In genomic region chr12:6612247-6612646, GRCh38 we compare ENCODE assay signal across 8 cellular contexts. TPM values are rescaled to one million over a fixed set of nuclear protein-coding genes. Genes with fewer than 3 reads are reported as not detected.
A peak's percentile ranks its signal among the peaks of the same experiment; 100 is the strongest.
DNase-seq lines count a peak whose midpoint lies in the region; ATAC-seq and TF ChIP-seq lines count a peak whose summit lies in the region.

No MANE protein-coding gene starts in this region.

- no peak for ATAC-seq in activated CD8-positive, alpha-beta memory T cell treated with anti-CD3 and anti-CD28 coated beads, Interleukin-2, amount 10 ng/mL, durations not matched to agents 7 days and 5 days

- no peaks in the 10 kb centered on the region for H3K27me3 Mint-ChIP-seq in activated CD8-positive, alpha-beta memory T cell treated with anti-CD3 and anti-CD28 coated beads, Interleukin-2, amount 10 ng/mL, durations not matched to agents 7 days and 5 days
- H3K27me3 Mint-ChIP-seq in activated CD4-positive, alpha-beta memory T cell treated with anti-CD3 and anti-CD28 coated beads, Interleukin-2, amount 10 ng/mL, durations not matched to agents 7 days and 5 days = no peaks in the 10 kb centered on the region
- H3K27me3 Mint-ChIP-seq in immature natural killer cell (ENCODE audit: low read depth in 3 of 3) = peaks cover 7 to 15% (median 11%) of the 10 kb centered on the region in 3 donors

- peaks cover 39% of the 10 kb centered on the region for H3K4me1 Mint-ChIP-seq in activated CD8-positive, alpha-beta memory T cell treated with anti-CD3 and anti-CD28 coated beads, Interleukin-2, amount 10 ng/mL, durations not matched to agents 7 days and 5 days
- peaks cover 41% of the 10 kb centered on the region for H3K4me1 Mint-ChIP-seq in activated CD4-positive, alpha-beta memory T cell treated with anti-CD3 and anti-CD28 coated beads, Interleukin-2, amount 10 ng/mL, durations not matched to agents 7 days and 5 days
- peaks cover 36 to 38% of the 10 kb centered on the region in 2 donors for H3K4me1 Mint-ChIP-seq in immature natural killer cell

- POLR2A ChIA-PET in activated CD4-positive, alpha-beta memory T cell treated with anti-CD3 and anti-CD28 coated beads, Interleukin-2, amount 10 ng/mL, durations not matched to agents 7 days and 5 days (lab: Charles Lee) = interaction anchor here (1.4 to 2.5 kb wide), 5 partner anchors 8 to 142 kb away, joined by 3 to 20 read pairs (median 10); partner anchors contain the start of genes COPS7A, MLF2, VAMP1 and ZNF384

- H3K9me3 Mint-ChIP-seq in activated CD8-positive, alpha-beta memory T cell treated with anti-CD3 and anti-CD28 coated beads, Interleukin-2, amount 10 ng/mL, durations not matched to agents 7 days and 5 days (ENCODE audit: low read depth) = no peaks in the 10 kb centered on the region
- no peaks in the 10 kb centered on the region for H3K9me3 Mint-ChIP-seq in activated CD4-positive, alpha-beta memory T cell treated with anti-CD3 and anti-CD28 coated beads, Interleukin-2, amount 10 ng/mL, durations not matched to agents 7 days and 5 days
- H3K9me3 Mint-ChIP-seq in immature natural killer cell = no peaks in the 10 kb centered on the region

- H3K4me3 ChIP-seq in testis = no peak overlapping the region

- peak overlapping the region; percentile 99 for H3K27ac ChIP-seq in temporal lobe (ENCODE audit: low read depth, low read length)
- peak overlapping the region in 1 of 2 donors; percentile 88 for H3K27ac ChIP-seq in testis

- H3K36me3 ChIP-seq in testis (ENCODE audit: low read depth, missing control alignments) = no peaks in the 10 kb centered on the region

- 28 to 50% methylated on average over 5 to 6 of the region's 6 CpGs for WGBS in testis, 2 donors

- peak overlapping the region; percentile 4 for H3K4me3 Mint-ChIP-seq in activated CD8-positive, alpha-beta memory T cell treated with anti-CD3 and anti-CD28 coated beads, Interleukin-2, amount 10 ng/mL, durations not matched to agents 7 days and 5 days
- H3K4me3 Mint-ChIP-seq in activated CD4-positive, alpha-beta memory T cell treated with anti-CD3 and anti-CD28 coated beads, Interleukin-2, amount 10 ng/mL, durations not matched to agents 7 days and 5 days = no peak overlapping the region
- H3K4me3 Mint-ChIP-seq in immature natural killer cell = peak overlapping the region; percentile 39 to 66 (median 53)

- peaks cover 33% of the 10 kb centered on the region for H3K4me1 ChIP-seq in testis

- no peaks in the 10 kb centered on the region for H3K27me3 ChIP-seq in testis

- H3K9me3 ChIP-seq in testis = no peaks in the 10 kb centered on the region

- TF ChIP-seq CTCF in testis (IDR thresholded peaks at IDR 0.05) = no peak

- TF ChIP-seq POLR2A in testis (IDR thresholded peaks at IDR 0.05) = no peak

- intact Hi-C loops in testis (cut with DNase I; ENCODE audit: low total_unique reads) = no loop called here

- H3K36me3 Mint-ChIP-seq in activated CD8-positive, alpha-beta memory T cell treated with anti-CD3 and anti-CD28 coated beads, Interleukin-2, amount 10 ng/mL, durations not matched to agents 7 days and 5 days = no peaks in the 10 kb centered on the region
- no peaks in the 10 kb centered on the region for H3K36me3 Mint-ChIP-seq in activated CD4-positive, alpha-beta memory T cell treated with anti-CD3 and anti-CD28 coated beads, Interleukin-2, amount 10 ng/mL, durations not matched to agents 7 days and 5 days (ENCODE audit: low read depth)
- H3K36me3 Mint-ChIP-seq in immature natural killer cell = no peaks in the 10 kb centered on the region

- peak; percentile 62 for DNase-seq in activated CD8-positive, alpha-beta memory T cell treated with anti-CD3 and anti-CD28 coated beads, Interleukin-2, amount 10 ng/mL, durations not matched to agents 7 days and 5 days
- no peak for DNase-seq in activated CD8-positive, alpha-beta memory T cell treated with anti-CD3 and anti-CD28 coated beads, Interleukin-2, amount 50 U/mL, for 4 hours
- DNase-seq in activated CD4-positive, alpha-beta memory T cell treated with anti-CD3 and anti-CD28 coated beads, Interleukin-2, amount 10 ng/mL, durations not matched to agents 7 days and 5 days = peak; percentile 49
- DNase-seq in immature natural killer cell = no peak
- DNase-seq in NCI-H2227 (lab: John Stamatoyannopoulos, UW; ENCODE audit: unreplicated experiment) = no peak
- no peak for DNase-seq in testis
- DNase-seq in DMS 273 treated with DMSO at 0.1 percent for 48 hours (lab: John Stamatoyannopoulos, UW) = no peak

- H3K27ac Mint-ChIP-seq in activated CD8-positive, alpha-beta memory T cell treated with anti-CD3 and anti-CD28 coated beads, Interleukin-2, amount 10 ng/mL, durations not matched to agents 7 days and 5 days = peak overlapping the region; percentile 85
- peak overlapping the region; percentile 76 for H3K27ac Mint-ChIP-seq in activated CD4-positive, alpha-beta memory T cell treated with anti-CD3 and anti-CD28 coated beads, Interleukin-2, amount 10 ng/mL, durations not matched to agents 7 days and 5 days
- peak overlapping the region; percentile 58 to 97 (median 90) for H3K27ac Mint-ChIP-seq in immature natural killer cell

- CTCF ChIA-PET in activated CD8-positive, alpha-beta memory T cell treated with anti-CD3 and anti-CD28 coated beads, Interleukin-2, amount 10 ng/mL, durations not matched to agents 7 days and 5 days (lab: Charles Lee) = interaction anchor here (0.6 to 2.4 kb wide), 6 partner anchors 9 to 213 kb away, joined by 3 to 9 read pairs (median 5); partner anchors contain the start of genes MLF2, PTMS and ZNF384
- CTCF ChIA-PET in activated CD4-positive, alpha-beta memory T cell treated with anti-CD3 and anti-CD28 coated beads, Interleukin-2, amount 10 ng/mL, durations not matched to agents 7 days and 5 days (lab: Charles Lee) = interaction anchor here (0.9 to 1.4 kb wide), 2 partner anchors 20 to 72 kb away, joined by 4 to 7 read pairs; no protein-coding TSS in a partner anchor

RNA-seq across cellular contexts. Expression of gene CHD4, which starts 5.1 kb away (rescaled TPM):
- total RNA-seq in activated CD8-positive, alpha-beta memory T cell treated with anti-CD3 and anti-CD28 coated beads, Interleukin-2, amount 10 ng/mL, durations not matched to agents 7 days and 5 days = 100 to 1,000 TPM; 288 to 320 TPM
- 100 to 1,000 TPM; 223 to 234 TPM for total RNA-seq in activated CD4-positive, alpha-beta memory T cell treated with anti-CD3 and anti-CD28 coated beads, Interleukin-2, amount 10 ng/mL, durations not matched to agents 7 days and 5 days
- 10 to 100 TPM; 13.6 to 59.5 (median 20.7) TPM for polyA plus RNA-seq in immature natural killer cell
- 171 TPM for total RNA-seq in temporal lobe
- 100 to 1,000 TPM; 314 to 328 TPM for total RNA-seq in testis
- polyA plus RNA-seq in testis (ENCODE audit: insufficient read depth, low read depth, low replicate concordance) = 160 TPM

RNA-seq across cellular contexts. Expression of gene LPAR5, which starts 23.5 kb away (rescaled TPM):
- 10 to 100 TPM; 15.8 to 18.5 TPM for total RNA-seq in activated CD8-positive, alpha-beta memory T cell treated with anti-CD3 and anti-CD28 coated beads, Interleukin-2, amount 10 ng/mL, durations not matched to agents 7 days and 5 days
- 1 to 10 TPM; 7.8 to 8.0 TPM for total RNA-seq in activated CD4-positive, alpha-beta memory T cell treated with anti-CD3 and anti-CD28 coated beads, Interleukin-2, amount 10 ng/mL, durations not matched to agents 7 days and 5 days
- polyA plus RNA-seq in immature natural killer cell = 10 to 100 TPM in 2 of 3 donors, 1 to 10 TPM in 1; 9.6 to 36.1 (median 11.6) TPM
- 0.49 TPM for total RNA-seq in temporal lobe
- 1 to 10 TPM; 1.5 to 2.4 TPM for total RNA-seq in testis
- polyA plus RNA-seq in testis (ENCODE audit: insufficient read depth, low read depth, low replicate concordance) = 3.1 TPM

RNA-seq across cellular contexts. Expression of gene ACRBP, which starts 35.0 kb away (rescaled TPM):
- total RNA-seq in activated CD8-positive, alpha-beta memory T cell treated with anti-CD3 and anti-CD28 coated beads, Interleukin-2, amount 10 ng/mL, durations not matched to agents 7 days and 5 days = 1 to 10 TPM; 1.1 to 2.0 TPM
- 1 to 10 TPM; 1.8 TPM for total RNA-seq in activated CD4-positive, alpha-beta memory T cell treated with anti-CD3 and anti-CD28 coated beads, Interleukin-2, amount 10 ng/mL, durations not matched to agents 7 days and 5 days
- polyA plus RNA-seq in immature natural killer cell (10 to 100 TPM in 1 of 3 donors, 1 to 10 TPM in 1, not detected in 1; 4.2 to 10.2 TPM), testis (ENCODE audit: insufficient read depth, low read depth, low replicate concordance) (715 TPM)
- total RNA-seq in temporal lobe (0.25 TPM), testis (100 to 1,000 TPM; 172 to 241 TPM)

RNA-seq across cellular contexts. Expression of gene NOP2, which starts 44.2 kb away (rescaled TPM):
- 100 to 1,000 TPM in 1 of 2 experiments, 10 to 100 TPM in 1; 76.7 to 117 TPM for total RNA-seq in activated CD8-positive, alpha-beta memory T cell treated with anti-CD3 and anti-CD28 coated beads, Interleukin-2, amount 10 ng/mL, durations not matched to agents 7 days and 5 days
- total RNA-seq in activated CD4-positive, alpha-beta memory T cell treated with anti-CD3 and anti-CD28 coated beads, Interleukin-2, amount 10 ng/mL, durations not matched to agents 7 days and 5 days = 10 to 100 TPM; 46.5 to 50.9 TPM
- polyA plus RNA-seq in immature natural killer cell (10 to 100 TPM; 11.3 to 30.8 (median 18.0) TPM), testis (ENCODE audit: insufficient read depth, low read depth, low replicate concordance) (38.6 TPM)
- total RNA-seq in temporal lobe (8.4 TPM), testis (10 to 100 TPM; 51.8 to 60.3 TPM)

RNA-seq across cellular contexts. Expression of gene ING4, which starts 50.7 kb away (rescaled TPM):
- total RNA-seq in activated CD8-positive, alpha-beta memory T cell treated with anti-CD3 and anti-CD28 coated beads, Interleukin-2, amount 10 ng/mL, durations not matched to agents 7 days and 5 days = 10 to 100 TPM; 26.0 to 26.3 TPM
- total RNA-seq in activated CD4-positive, alpha-beta memory T cell treated with anti-CD3 and anti-CD28 coated beads, Interleukin-2, amount 10 ng/mL, durations not matched to agents 7 days and 5 days = 10 to 100 TPM; 32.2 to 33.8 TPM
- polyA plus RNA-seq in immature natural killer cell = 100 to 1,000 TPM in 1 of 3 donors, 10 to 100 TPM in 2; 60.7 to 156 (median 93.9) TPM
- total RNA-seq in temporal lobe = 83.1 TPM
- 10 to 100 TPM; 58.3 to 63.0 TPM for total RNA-seq in testis
- 48.1 TPM for polyA plus RNA-seq in testis (ENCODE audit: insufficient read depth, low read depth, low replicate concordance)

Comparison
In these comparisons a context has a peak if more than half of its experiments do, and no peak if none do; other contexts are left out.
1. DNase-seq: peak in activated CD8-positive, alpha-beta memory T cell treated with anti-CD3 and anti-CD28 coated beads, Interleukin-2, amount 10 ng/mL, durations not matched to agents 7 days and 5 days (single experiment) and activated CD4-positive, alpha-beta memory T cell treated with anti-CD3 and anti-CD28 coated beads, Interleukin-2, amount 10 ng/mL, durations not matched to agents 7 days and 5 days (single experiment); none in activated CD8-positive, alpha-beta memory T cell treated with anti-CD3 and anti-CD28 coated beads, Interleukin-2, amount 50 U/mL, for 4 hours (single experiment), immature natural killer cell (0 of 3), NCI-H2227 (single experiment), testis (single experiment) and DMS 273 treated with DMSO at 0.1 percent for 48 hours (single experiment).
2. RNA of gene ACRBP, which starts 35.0 kb away (total RNA-seq): 172 to 241 TPM in testis; 1.1 to 2.0 TPM in activated CD8-positive, alpha-beta memory T cell treated with anti-CD3 and anti-CD28 coated beads, Interleukin-2, amount 10 ng/mL, durations not matched to agents 7 days and 5 days, 1.8 TPM in activated CD4-positive, alpha-beta memory T cell treated with anti-CD3 and anti-CD28 coated beads, Interleukin-2, amount 10 ng/mL, durations not matched to agents 7 days and 5 days and 0.25 TPM in temporal lobe (single experiment); every median in the first group is over 10 times any median in the second.
3. Peak in every context shown above with its lines, with median percentiles within 50 percentile points of each other: H3K27ac Mint-ChIP-seq.